20 cellular contexts compared by ENCODE assay signal in genomic region chr6:133408543-133408942, GRCh38.
DNase-seq lines count a peak whose midpoint lies in the region; ATAC-seq, FAIRE-seq and TF ChIP-seq lines count a peak whose summit lies in the region.
"Had no signal": no experiment of that assay in that cellular context is flagged by ENCODE, and none has a peak within 500 bp of the region (broad histone marks: within the 10 kb centered on the region; RNA-seq: fewer than 3 reads in every experiment).

No MANE protein-coding gene starts in this region.

- no peak overlapping the region for H3K4me2 ChIP-seq in HepG2 (ENCODE audit: low read depth, low read length)

- no peak overlapping the region for H3K9ac ChIP-seq in HepG2 (ENCODE audit: insufficient read depth, low read depth, low read length)

- TF ChIP-seq RAD21 in HepG2 (CRISPR knock-in tag; IDR thresholded peaks at IDR 0.05), result no peak

- H3K36me3 ChIP-seq in HepG2 (replicated peaks in 1 of 2; ENCODE audit: control insufficient read depth in 1 of 2, insufficient read depth in 2 of 2, low read length in 2 of 2) (no peaks in the 10 kb centered on the region), right lobe of liver (no peaks in the 10 kb centered on the region)
- H3K36me3 ChIP-seq: BE2C had no signal

- no TSS peak for BruUV-seq in HepG2 (replicated peaks; lab: Mats Ljungman, UMichigan)

- no peak overlapping the region for H3K27ac ChIP-seq in HepG2 (ENCODE audit: extremely low read length, insufficient read depth, low read length)
- no peak overlapping the region for H3K27ac ChIP-seq in right lobe of liver

- peaks cover 0 to 3% of the 10 kb centered on the region in 2 donors for H3K9me3 Mint-ChIP-seq in stimulated activated naive B cell treated with anti-CD40 and anti-IgM and Interleukin-4, amounts not matched to agents 10 μg/mL and 1 μg/mL and 100 μg/mL, for 72 hours
- H3K9me3 Mint-ChIP-seq: CD4-positive, CD25-positive, alpha-beta regulatory T cell had no signal

- DNase-seq in HepG2 (ENCODE audit: low spot score) (no peak), right lobe of liver (no peak), RKO (ENCODE audit: low spot score) (peak; percentile 1), epithelial cell of esophagus (ENCODE audit: low read depth) (peak; percentile 3), NCI-H524 (lab: John Stamatoyannopoulos, UW) (no peak)
- DNase-seq in stimulated activated naive B cell treated with anti-CD40 and anti-IgM and Interleukin-4, amounts not matched to agents 10 μg/mL and 1 μg/mL and 100 μg/mL, for 72 hours, result no peak
- DNase-seq: BE2C; CD4-positive, CD25-positive, alpha-beta regulatory T cell; COR-L47; DMS 273 treated with DMSO at 0.1 percent for 48 hours; Kasumi-1; NCI-H1105 treated with DMSO at 0.1 percent for 48 hours; NCI-H1694 treated with DMSO at 0.1 percent for 48 hours; NCI-H2227 treated with DMSO at 0.1 percent for 48 hours; NCI-H524 treated with DMSO at 0.1 percent for 48 hours; PC-3 had no signal

- POLR2A ChIA-PET in HepG2 (lab: Yijun Ruan, JAX), result no interaction called here

- TF ChIP-seq CTCF in HepG2 (CRISPR knock-in tag; IDR thresholded peaks at IDR 0.05) (no peak), right lobe of liver (IDR thresholded peaks at IDR 0.05) (no peak), epithelial cell of esophagus (IDR thresholded peaks at IDR 0.05; ENCODE audit: insufficient read depth, low read depth, low read length, missing control alignments) (no peak)

- FAIRE-seq in HepG2 (lab: Jason Lieb, UNC), result no peak
- FAIRE-seq: GM12878, H54, HTR-8/SVneo had no signal

- no peak overlapping the region for H3K4me3 Mint-ChIP-seq in stimulated activated naive B cell treated with anti-CD40 and anti-IgM and Interleukin-4, amounts not matched to agents 10 μg/mL and 1 μg/mL and 100 μg/mL, for 72 hours
- H3K4me3 Mint-ChIP-seq: CD4-positive, CD25-positive, alpha-beta regulatory T cell had no signal

- H3K27ac Mint-ChIP-seq in stimulated activated naive B cell treated with anti-CD40 and anti-IgM and Interleukin-4, amounts not matched to agents 10 μg/mL and 1 μg/mL and 100 μg/mL, for 72 hours, result no peak overlapping the region
- H3K27ac Mint-ChIP-seq: CD4-positive, CD25-positive, alpha-beta regulatory T cell had no signal

- H2AFZ ChIP-seq in HepG2 (ENCODE audit: low read length), result no peak overlapping the region

- no peak for ATAC-seq in HepG2
- ATAC-seq in right lobe of liver, result no peak
- ATAC-seq in HG03108 (IDR thresholded peaks at IDR 0.05; ENCODE audit: unreplicated experiment), result no peak
- no peak for ATAC-seq in stimulated activated naive B cell treated with anti-CD40 and anti-IgM and Interleukin-4, amounts not matched to agents 10 μg/mL and 1 μg/mL and 100 μg/mL, for 72 hours (replicated peaks)
- ATAC-seq: GM12878, PC-3 had no signal

- H3K4me3 ChIP-seq in HepG2 (replicated peaks in 1 of 3; ENCODE audit: insufficient read depth in 1 of 3, low read depth in 2 of 3, low read length in 3 of 3) (no peak overlapping the region), right lobe of liver (no peak overlapping the region), epithelial cell of esophagus (ENCODE audit: low read length) (no peak overlapping the region)
- H3K4me3 ChIP-seq: GM12878 had no signal

- no peaks in the 10 kb centered on the region for H3K27me3 Mint-ChIP-seq in stimulated activated naive B cell treated with anti-CD40 and anti-IgM and Interleukin-4, amounts not matched to agents 10 μg/mL and 1 μg/mL and 100 μg/mL, for 72 hours
- H3K27me3 Mint-ChIP-seq: CD4-positive, CD25-positive, alpha-beta regulatory T cell had no signal

- H3K27me3 ChIP-seq in HepG2 (ENCODE audit: control insufficient read depth in 1 of 2, insufficient read depth in 2 of 2, low read length in 2 of 2) (peaks cover 0 to 1% of the 10 kb centered on the region in 2 experiments; a peak in 1 of 5 replicates), right lobe of liver (no peaks in the 10 kb centered on the region)
- H3K27me3 ChIP-seq: BE2C had no signal

- CTCF ChIA-PET in HepG2 (lab: Yijun Ruan, JAX; ENCODE audit: low intra/inter-chr PET ratio, low total read pairs), result no interaction called here

- TF ChIP-seq EP300 in HepG2 (IDR thresholded peaks at IDR 0.05; ENCODE audit: low read depth in 2 of 2, low read length in 2 of 2) (no peak), HepG2 (CRISPR knock-in tag; IDR thresholded peaks at IDR 0.05; ENCODE audit: borderline replicate concordance) (no peak)

- H4K20me1 ChIP-seq in HepG2 (ENCODE audit: insufficient read depth, low read length), result no peaks in the 10 kb centered on the region

- H3K36me3 Mint-ChIP-seq in stimulated activated naive B cell treated with anti-CD40 and anti-IgM and Interleukin-4, amounts not matched to agents 10 μg/mL and 1 μg/mL and 100 μg/mL, for 72 hours, result no peaks in the 10 kb centered on the region
- H3K36me3 Mint-ChIP-seq: CD4-positive, CD25-positive, alpha-beta regulatory T cell had no signal

- H3K9me3 ChIP-seq in HepG2 (ENCODE audit: low read length) (no peaks in the 10 kb centered on the region), right lobe of liver (no peaks in the 10 kb centered on the region)
- H3K9me3 ChIP-seq: BE2C had no signal

- in situ Hi-C loops in HepG2 (cut with HindIII; ENCODE audit: extremely low pct_ligation_motif_present, low pct_unique_long_range_greater_than_20kb), result no loop called here

- H3K79me2 ChIP-seq in HepG2 (ENCODE audit: insufficient read depth, low read length), result no peaks in the 10 kb centered on the region

- H3K4me1 ChIP-seq in HepG2 (ENCODE audit: insufficient read depth, low read length) (no peaks in the 10 kb centered on the region), right lobe of liver (no peaks in the 10 kb centered on the region)

- WGBS in HepG2 (ENCODE audit: low lambda C conversion rate), result 0% methylated on average over 3 of the region's 3 CpGs
- 83% methylated on average over 3 of the region's 3 CpGs for WGBS in right lobe of liver (ENCODE audit: insufficient coverage, low coverage, low lambda C conversion rate, missing lambda C conversion rate)

- no peaks in the 10 kb centered on the region for H3K4me1 Mint-ChIP-seq in stimulated activated naive B cell treated with anti-CD40 and anti-IgM and Interleukin-4, amounts not matched to agents 10 μg/mL and 1 μg/mL and 100 μg/mL, for 72 hours
- H3K4me1 Mint-ChIP-seq: CD4-positive, CD25-positive, alpha-beta regulatory T cell had no signal

- intact Hi-C loops in HepG2 (cut with micrococcal nuclease; ENCODE audit: unreplicated experiment) (no loop called here), right lobe of liver (cut with DNase I) (no loop called here)

- TF ChIP-seq POLR2A in HepG2 (IDR thresholded peaks at IDR 0.05; ENCODE audit: insufficient read depth in 1 of 2, low read depth in 2 of 2, low read length in 2 of 2) (no peak), right lobe of liver (IDR thresholded peaks at IDR 0.05) (no peak)

TF ChIP-seq in HepG2, 621 proteins besides CTCF, POLR2A, EP300 and RAD21:
- TF ChIP-seq ATAD3A (CRISPR knock-in tag; IDR thresholded peaks at IDR 0.05) (no peak), ATF7 (IDR thresholded peaks at IDR 0.05) (peak; percentile 79), ATF7 (CRISPR knock-in tag; IDR thresholded peaks at IDR 0.05) (no peak), CREB1 (IDR thresholded peaks at IDR 0.05) (peak; percentile 54; the same call in 1 of the 2 replicates), CREB1 (CRISPR knock-in tag; IDR thresholded peaks at IDR 0.05) (no peak)
TF ChIP-seq in HepG2: peak in this region for 2.

Comparison
In these comparisons a context has a peak if more than half of its experiments do, and no peak if none do; other contexts are left out.
1. DNase-seq: peak in RKO (single experiment) and epithelial cell of esophagus (single experiment); none in HepG2 (single experiment), right lobe of liver (0 of 3), NCI-H524 (0 of 2) and stimulated activated naive B cell treated with anti-CD40 and anti-IgM and Interleukin-4, amounts not matched to agents 10 μg/mL and 1 μg/mL and 100 μg/mL, for 72 hours (single experiment).